Comparison of ENCODE assay signal across 8 cellular contexts in genomic region chr2:160493227-160494028, GRCh38. TPM values are rescaled to one million over a fixed set of nuclear protein-coding genes. Genes with fewer than 3 reads are reported as not detected.
DNase-seq lines count a peak whose midpoint lies in the region; ATAC-seq lines count a peak whose summit lies in the region.

Gene RBMS1, minus strand, starts transcription at chr2:160493807. Its CDS starts 444 bp downstream, at chr2:160493363.

- H3K4me2 ChIP-seq in GM23248 (ENCODE audit: unreplicated experiment): peak within 1 kb of the TSS; percentile 93

- H3F3A ChIP-seq in GM23248 (ENCODE audit: insufficient read depth): peaks cover 28% of the 10 kb centered on the region

- peak within 1 kb of the TSS; percentile 86 for H3K27ac ChIP-seq in ACC112 (ENCODE audit: low read depth, low read length)
- H3K27ac ChIP-seq in GM23248: peak within 1 kb of the TSS; percentile 96
- H3K27ac ChIP-seq in mesodermal cell (ENCODE audit: low read depth, low read length, severe bottlenecking): peak within 1 kb of the TSS; percentile 90

- peak within 1 kb of the TSS; percentile 78 for H2AFZ ChIP-seq in ACC112 (ENCODE audit: low read length, unreplicated experiment)
- peak within 1 kb of the TSS; percentile 71 for H2AFZ ChIP-seq in GM23248

- no peaks in the 10 kb centered on the region for H3K9me3 ChIP-seq in GM23248 (ENCODE audit: low read depth)
- H3K9me3 ChIP-seq in mesodermal cell (ENCODE audit: control insufficient read depth, low read length): no peaks in the 10 kb centered on the region

- DNase-seq in GM23248 (peak; percentile 72), NCI-H526 (lab: John Stamatoyannopoulos, UW) (peak; percentile 42 to 75)
- DNase-seq in activated CD8-positive, alpha-beta memory T cell treated with anti-CD3 and anti-CD28 coated beads for 48 hours (ENCODE audit: low read depth in 2 of 3, low spot score in 2 of 3): peak in 2 of 3 experiments; percentile 37 to 44
- DNase-seq in stimulated activated CD8-positive, alpha-beta memory T cell treated with anti-CD3 and anti-CD28 coated beads, Interleukin-4, amount 100 ng/mL, for 1 hour (ENCODE audit: low read depth in 2 of 2, low spot score in 1 of 2): peak; percentile 7 to 18

- peaks cover 30% of the 10 kb centered on the region for H3K4me1 ChIP-seq in ACC112 (ENCODE audit: control insufficient read depth, insufficient read depth, low read length, unreplicated experiment)
- H3K4me1 ChIP-seq in GM23248 (ENCODE audit: insufficient read depth): peaks cover 32% of the 10 kb centered on the region
- peaks cover 4% of the 10 kb centered on the region for H3K4me1 ChIP-seq in mesodermal cell (ENCODE audit: control insufficient read depth, insufficient read depth, low read length, poor library complexity, severe bottlenecking)

- H4K20me1 ChIP-seq in GM23248 (ENCODE audit: insufficient read depth): 0 out of 2 replicates have a peak, but pooled peaks cover 4% of the 10 kb centered on the region

- H3K9ac ChIP-seq in GM23248: peak within 1 kb of the TSS; percentile 98

- H3K36me3 ChIP-seq in ACC112 (ENCODE audit: insufficient read depth, low read length): no peaks in the 10 kb centered on the region
- no peaks in the 10 kb centered on the region for H3K36me3 ChIP-seq in GM23248 (ENCODE audit: low read depth)
- no peaks in the 10 kb centered on the region for H3K36me3 ChIP-seq in mesodermal cell (ENCODE audit: control insufficient read depth, insufficient read depth, low read length)

- H3K79me2 ChIP-seq in ACC112 (ENCODE audit: control insufficient read depth, insufficient read depth, low read length, unreplicated experiment): peaks cover 49% of the 10 kb centered on the region
- peaks cover 61% of the 10 kb centered on the region for H3K79me2 ChIP-seq in GM23248 (ENCODE audit: insufficient read depth)

- H3K9me2 ChIP-seq in GM23248 (ENCODE audit: insufficient read depth): no peaks in the 10 kb centered on the region

- in situ Hi-C loops in GM23248 (cut with MboI) (loop anchor here (5.0 kb wide), 1 partner anchor 474 kb away; no protein-coding TSS in a partner anchor), endometrial microvascular endothelial cells (cut with HindIII; ENCODE audit: inconsistent ontology term, low pct_unique_long_range_greater_than_20kb, low sequenced_read_pairs) (no loop called here)

- H3K27me3 ChIP-seq in ACC112 (ENCODE audit: insufficient read depth, low read length) (no peaks in the 10 kb centered on the region), GM23248 (replicated peaks; ENCODE audit: insufficient read depth) (no peaks in the 10 kb centered on the region)

- no peak for ATAC-seq in GM21825 (IDR thresholded peaks at IDR 0.05; ENCODE audit: unreplicated experiment)

- H3K4me3 ChIP-seq in ACC112 (ENCODE audit: low read depth, low read length) (peak within 1 kb of the TSS; percentile 81), GM23248 (peak within 1 kb of the TSS; percentile 98), mesodermal cell (ENCODE audit: extremely low read depth, insufficient read depth, low read length, poor library complexity, severe bottlenecking) (peak within 1 kb of the TSS; percentile 83)

- 0 to 1% methylated on average over 35 to 66 of the region's 66 CpGs for WGBS in GM23248 (ENCODE audit: low coverage in 1 of 2, low lambda C conversion rate in 2 of 2, missing lambda C conversion rate in 2 of 2), 2 experiments
- WGBS in mesodermal cell (ENCODE audit: insufficient coverage in 2 of 2), 2 experiments: 0 to 1% methylated on average over 14 to 24 of the region's 66 CpGs

RNA-seq across cellular contexts. Expression of gene RBMS1, which starts in this region (rescaled TPM):
- total RNA-seq in GM23248 (2014; rRNA removed; shearing (Covaris generic)): 91.7 and 99.3 TPM in 2 replicates
- 72.3 and 87.1 TPM in 2 replicates for polyA plus RNA-seq in GM23248 (2016; fragmentation: Nextera tagmentation; extraction: Ambion mirVana)
- total RNA-seq in endometrial microvascular endothelial cells (ENCODE audit: inconsistent ontology term): 61.1 TPM
- 119 TPM for polyA plus RNA-seq in mesodermal cell (2013, experiment 1 of 2)
- 127 TPM for polyA plus RNA-seq in mesodermal cell (2013, experiment 2 of 2)

Comparison
In these comparisons a context has a peak if more than half of its experiments do, and no peak if none do; other contexts are left out.
1. DNase-seq: peak in every context shown above with its lines; median percentile 72 in GM23248; 58 in NCI-H526; 40 in activated CD8-positive, alpha-beta memory T cell treated with anti-CD3 and anti-CD28 coated beads for 48 hours; 12 in stimulated activated CD8-positive, alpha-beta memory T cell treated with anti-CD3 and anti-CD28 coated beads, Interleukin-4, amount 100 ng/mL, for 1 hour.